ENCODE assay signal across 9 cellular contexts in the genomic region with DNA sequence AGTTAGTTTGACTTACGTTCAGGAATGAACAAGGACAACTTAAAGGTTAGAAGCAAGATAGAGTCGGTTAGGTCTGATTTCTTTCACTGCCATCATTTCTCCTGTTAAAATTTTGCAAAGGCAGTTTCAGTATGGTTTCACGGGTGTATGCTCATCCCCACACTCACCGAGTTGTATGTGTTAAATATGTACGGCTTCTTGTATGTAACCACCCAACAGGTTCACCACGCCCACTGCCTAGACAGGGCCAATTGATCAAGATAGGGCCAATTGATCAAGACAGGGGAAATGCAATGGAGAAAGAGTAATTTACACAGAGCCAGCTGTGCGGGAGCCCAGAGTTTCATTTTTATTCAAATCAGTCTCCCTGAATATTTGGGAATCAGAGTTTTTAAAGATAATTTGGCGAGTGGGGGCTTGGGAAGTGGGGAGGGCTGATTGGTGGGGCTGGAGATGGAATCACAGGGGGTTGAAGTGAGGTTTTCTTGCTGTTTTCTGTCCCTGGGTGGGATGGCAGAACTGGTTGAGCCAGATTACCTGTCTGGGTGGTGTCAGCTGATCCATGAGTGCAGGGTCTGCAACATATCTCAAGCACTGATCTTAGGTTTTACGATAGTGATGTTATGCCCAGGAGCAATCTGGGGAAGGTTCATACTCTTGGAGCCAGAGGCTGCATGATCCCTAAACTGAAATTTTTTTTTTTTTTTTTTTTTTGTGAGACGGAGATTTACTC.
A peak's percentile ranks its signal among the peaks of the same experiment; 100 is the strongest.
DNase-seq lines count a peak whose midpoint lies in the region; ATAC-seq and TF ChIP-seq lines count a peak whose summit lies in the region.
"Had no signal": no experiment of that assay in that cellular context is flagged by ENCODE, and none has a peak within 500 bp of the region (broad histone marks: within the 10 kb centered on the region; RNA-seq: fewer than 3 reads in every experiment).

No MANE protein-coding gene starts in this region.

- no peaks in the 10 kb centered on the region for H3K9me3 Mint-ChIP-seq in CD8-positive, alpha-beta memory T cell
- H3K9me3 Mint-ChIP-seq in activated T-helper 2 cell treated with anti-CD3 and anti-CD28 coated beads, Interferon-gamma antibody, Interleukin-2, Interleukin-4, amounts not matched to agents 10 μg/mL and 5 μg/mL and 100 μg/mL, durations not matched to agents 14 hours and 24 hours and 36 hours, result peaks cover 12% of the 10 kb centered on the region
- H3K9me3 Mint-ChIP-seq in HFFc6, result no peaks in the 10 kb centered on the region

- H3K36me3 ChIP-seq in CD8-positive, alpha-beta memory T cell (ENCODE audit: insufficient read depth, low read length), result no peaks in the 10 kb centered on the region

- no peaks in the 10 kb centered on the region for H3K27me3 ChIP-seq in CD8-positive, alpha-beta memory T cell (ENCODE audit: insufficient read depth, low read length, poor library complexity, severe bottlenecking)

- CTCF ChIA-PET in CD8-positive, alpha-beta memory T cell (lab: Charles Lee), result interaction anchor here (0.7 to 1.0 kb wide), 2 partner anchors 20 to 92 kb away, joined by 3 read pairs; no protein-coding TSS in a partner anchor

- H3K27ac Mint-ChIP-seq in CD8-positive, alpha-beta memory T cell, result peak overlapping the region; percentile 81 to 96 (median 94)
- peak overlapping the region; percentile 34 for H3K27ac Mint-ChIP-seq in activated T-helper 2 cell treated with anti-CD3 and anti-CD28 coated beads, Interferon-gamma antibody, Interleukin-2, Interleukin-4, amounts not matched to agents 10 μg/mL and 5 μg/mL and 100 μg/mL, durations not matched to agents 14 hours and 24 hours and 36 hours
- H3K27ac Mint-ChIP-seq in HFFc6, result no peak overlapping the region

- no peak overlapping the region for H3K4me3 ChIP-seq in CD8-positive, alpha-beta memory T cell (ENCODE audit: low read length)

- ATAC-seq in GM18907 (IDR thresholded peaks at IDR 0.05; ENCODE audit: unreplicated experiment) (peak; percentile 74), HG02943 (IDR thresholded peaks at IDR 0.05; ENCODE audit: low read depth, unreplicated experiment) (peak; percentile 63)
- ATAC-seq: esophagus mucosa had no signal

- POLR2A ChIA-PET in CD8-positive, alpha-beta memory T cell (lab: Charles Lee), result no interaction called here

- H3K36me3 Mint-ChIP-seq in CD8-positive, alpha-beta memory T cell, result peaks cover 0 to 8% (median 1%) of the 10 kb centered on the region in 3 donors
- H3K36me3 Mint-ChIP-seq in activated T-helper 2 cell treated with anti-CD3 and anti-CD28 coated beads, Interferon-gamma antibody, Interleukin-2, Interleukin-4, amounts not matched to agents 10 μg/mL and 5 μg/mL and 100 μg/mL, durations not matched to agents 14 hours and 24 hours and 36 hours (ENCODE audit: low read depth), result peaks cover 11% of the 10 kb centered on the region
- H3K36me3 Mint-ChIP-seq in HFFc6 (ENCODE audit: low read depth), result no peaks in the 10 kb centered on the region

- H3K4me3 Mint-ChIP-seq in CD8-positive, alpha-beta memory T cell, result peak overlapping the region; percentile 64 to 87 (median 83)
- H3K4me3 Mint-ChIP-seq in activated T-helper 2 cell treated with anti-CD3 and anti-CD28 coated beads, Interferon-gamma antibody, Interleukin-2, Interleukin-4, amounts not matched to agents 10 μg/mL and 5 μg/mL and 100 μg/mL, durations not matched to agents 14 hours and 24 hours and 36 hours (ENCODE audit: low read depth), result no peak overlapping the region
- no peak overlapping the region for H3K4me3 Mint-ChIP-seq in HFFc6

- peak in 3 of 5 donors; percentile 28 to 77 (median 31) for DNase-seq in CD8-positive, alpha-beta memory T cell
- no peak for DNase-seq in activated T-helper 2 cell treated with anti-CD3 and anti-CD28 coated beads, Interferon-gamma antibody, Interleukin-2, Interleukin-4, amounts not matched to agents 10 μg/mL and 5 μg/mL and 100 μg/mL, durations not matched to agents 14 hours and 24 hours and 36 hours (ENCODE audit: low spot score)
- DNase-seq in medulla oblongata (ENCODE audit: extremely low spot score), result no peak
- DNase-seq in HFFc6, result no peak
- no peak for DNase-seq in SKM-1 (lab: John Stamatoyannopoulos, UW; ENCODE audit: unreplicated experiment)
- DNase-seq in NCI-H1092 treated with DMSO at 0.1 percent for 48 hours (lab: John Stamatoyannopoulos, UW), result no peak

- TF ChIP-seq CTCF in HFFc6 (IDR thresholded peaks at IDR 0.05), result no peak

- no peaks in the 10 kb centered on the region for H3K27me3 Mint-ChIP-seq in CD8-positive, alpha-beta memory T cell
- H3K27me3 Mint-ChIP-seq in activated T-helper 2 cell treated with anti-CD3 and anti-CD28 coated beads, Interferon-gamma antibody, Interleukin-2, Interleukin-4, amounts not matched to agents 10 μg/mL and 5 μg/mL and 100 μg/mL, durations not matched to agents 14 hours and 24 hours and 36 hours (ENCODE audit: low read depth), result no peaks in the 10 kb centered on the region
- H3K27me3 Mint-ChIP-seq in HFFc6 (ENCODE audit: insufficient read depth), result peaks cover 14% of the 10 kb centered on the region

- peaks cover 45 to 56% (median 56%) of the 10 kb centered on the region in 3 donors for H3K4me1 Mint-ChIP-seq in CD8-positive, alpha-beta memory T cell
- peaks cover 33% of the 10 kb centered on the region for H3K4me1 Mint-ChIP-seq in activated T-helper 2 cell treated with anti-CD3 and anti-CD28 coated beads, Interferon-gamma antibody, Interleukin-2, Interleukin-4, amounts not matched to agents 10 μg/mL and 5 μg/mL and 100 μg/mL, durations not matched to agents 14 hours and 24 hours and 36 hours (ENCODE audit: low read depth)
- peaks cover 10% of the 10 kb centered on the region for H3K4me1 Mint-ChIP-seq in HFFc6 (ENCODE audit: low read depth)

- H3K27ac ChIP-seq in CD8-positive, alpha-beta memory T cell (ENCODE audit: low read depth, low read length), result no peak overlapping the region

- H3K9me3 ChIP-seq in CD8-positive, alpha-beta memory T cell (ENCODE audit: low read length), result no peaks in the 10 kb centered on the region

- intact Hi-C loops in activated T-helper 2 cell treated with anti-CD3 and anti-CD28 coated beads, Interferon-gamma antibody, Interleukin-2, Interleukin-4, amounts not matched to agents 10 μg/mL and 5 μg/mL and 100 μg/mL, durations not matched to agents 14 hours and 24 hours and 36 hours (cut with micrococcal nuclease), result loop anchor here (5.0 kb wide), 1 partner anchor 84 kb away; no protein-coding TSS in a partner anchor

- H3K4me1 ChIP-seq in CD8-positive, alpha-beta memory T cell (ENCODE audit: insufficient read depth, low read length), result peaks cover 42% of the 10 kb centered on the region

Comparison
In these comparisons a context has a peak if more than half of its experiments do, and no peak if none do; other contexts are left out.
1. DNase-seq: peak in CD8-positive, alpha-beta memory T cell (3 of 5); none in activated T-helper 2 cell treated with anti-CD3 and anti-CD28 coated beads, Interferon-gamma antibody, Interleukin-2, Interleukin-4, amounts not matched to agents 10 μg/mL and 5 μg/mL and 100 μg/mL, durations not matched to agents 14 hours and 24 hours and 36 hours (single experiment), medulla oblongata (single experiment), HFFc6 (single experiment), SKM-1 (single experiment) and NCI-H1092 treated with DMSO at 0.1 percent for 48 hours (single experiment).
2. H3K4me3 Mint-ChIP-seq: peak in CD8-positive, alpha-beta memory T cell (7 of 7); none in activated T-helper 2 cell treated with anti-CD3 and anti-CD28 coated beads, Interferon-gamma antibody, Interleukin-2, Interleukin-4, amounts not matched to agents 10 μg/mL and 5 μg/mL and 100 μg/mL, durations not matched to agents 14 hours and 24 hours and 36 hours (single experiment) and HFFc6 (single experiment).